Comparison of ENCODE assay signal across 10 cellular contexts in the genomic region with DNA sequence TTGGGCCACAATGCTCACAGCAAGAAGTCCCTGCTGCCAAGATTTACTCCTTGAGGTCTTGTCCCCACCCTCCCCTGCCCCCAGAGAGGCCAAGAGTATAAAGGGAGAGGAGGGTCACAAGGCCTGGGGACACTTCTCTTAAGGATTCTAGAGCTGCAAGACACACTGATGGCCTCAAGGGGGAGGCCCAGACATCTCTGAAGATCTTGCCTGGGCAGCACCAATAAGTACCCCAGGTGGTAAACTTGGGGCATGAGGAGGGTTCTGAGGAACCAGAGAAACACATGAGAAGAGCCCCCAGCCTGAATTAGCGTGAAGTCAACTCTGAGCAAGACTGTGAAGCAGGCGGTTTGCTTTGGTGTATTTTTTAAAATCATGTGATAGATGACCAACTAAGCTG. TPM values are rescaled to one million over a fixed set of nuclear protein-coding genes. Genes with fewer than 3 reads are reported as not detected.
DNase-seq lines count a peak whose midpoint lies in the region; ATAC-seq, FAIRE-seq and TF ChIP-seq lines count a peak whose summit lies in the region.
"Had no signal": no experiment of that assay in that cellular context is flagged by ENCODE, and none has a peak within 500 bp of the region (broad histone marks: within the 10 kb centered on the region; RNA-seq: fewer than 3 reads in every experiment).

No MANE protein-coding gene starts in this region.

- H3K27ac ChIP-seq in MM.1S (ENCODE audit: low read length) = no peak overlapping the region
- no peak overlapping the region for H3K27ac ChIP-seq in effector memory CD4-positive, alpha-beta T cell (ENCODE audit: insufficient read depth, low read length, poor library complexity, severe bottlenecking)
- H3K27ac ChIP-seq: BLaER1 had no signal

- no peak for FAIRE-seq in bronchial epithelial cell (lab: Jason Lieb, UNC)
- FAIRE-seq: colon had no signal

- H3K36me3 ChIP-seq in MM.1S (replicated peaks; ENCODE audit: insufficient read depth, low read length) = no peaks in the 10 kb centered on the region
- no peaks in the 10 kb centered on the region for H3K36me3 ChIP-seq in bronchial epithelial cell (ENCODE audit: control insufficient read depth, insufficient read depth, low read length)
- no peaks in the 10 kb centered on the region for H3K36me3 ChIP-seq in effector memory CD4-positive, alpha-beta T cell (ENCODE audit: control insufficient read depth, insufficient read depth, low read length)
- H3K36me3 ChIP-seq: BLaER1 had no signal

- H3K9me2 ChIP-seq in MM.1S (replicated peaks; ENCODE audit: insufficient read depth, low read length) = no peaks in the 10 kb centered on the region

- H4K20me1 ChIP-seq in MM.1S (ENCODE audit: insufficient read depth, low read length) = no peaks in the 10 kb centered on the region
- H4K20me1 ChIP-seq: BLaER1 had no signal

- no peak overlapping the region for H2AFZ ChIP-seq in MM.1S (ENCODE audit: low read length)

- H3K9me3 ChIP-seq in MM.1S (replicated peaks; ENCODE audit: insufficient read depth, low read length) = no peaks in the 10 kb centered on the region
- no peaks in the 10 kb centered on the region for H3K9me3 ChIP-seq in effector memory CD4-positive, alpha-beta T cell (ENCODE audit: control insufficient read depth, low read length)
- H3K9me3 ChIP-seq: BLaER1 had no signal

- no peak for ATAC-seq in HG02763 (IDR thresholded peaks at IDR 0.05; ENCODE audit: unreplicated experiment)

- no peaks in the 10 kb centered on the region for H3K4me1 ChIP-seq in MM.1S (ENCODE audit: low read length)
- H3K4me1 ChIP-seq in effector memory CD4-positive, alpha-beta T cell (ENCODE audit: control insufficient read depth, insufficient read depth, low read length, poor library complexity, severe bottlenecking) = no peaks in the 10 kb centered on the region
- H3K4me1 ChIP-seq: BLaER1 had no signal

- no peaks in the 10 kb centered on the region for H3F3A ChIP-seq in MM.1S (ENCODE audit: insufficient read depth, low read length)

- H3K4me3 ChIP-seq in MM.1S (ENCODE audit: low read length) (no peak overlapping the region), bronchial epithelial cell (ENCODE audit: low read depth, low read length) (no peak overlapping the region), retinal pigment epithelial cell (ENCODE audit: low read length) (no peak overlapping the region)
- H3K4me3 ChIP-seq in effector memory CD4-positive, alpha-beta T cell (ENCODE audit: insufficient read depth, low read depth, low read length, poor library complexity, severe bottlenecking) = no peak overlapping the region
- H3K4me3 ChIP-seq: BLaER1 had no signal

- H3K4me2 ChIP-seq in MM.1S (ENCODE audit: low read depth, low read length) = no peak overlapping the region
- H3K4me2 ChIP-seq: BLaER1 had no signal

- no peaks in the 10 kb centered on the region for H3K27me3 ChIP-seq in MM.1S (replicated peaks; ENCODE audit: insufficient read depth, low read length)
- peaks cover 2% of the 10 kb centered on the region for H3K27me3 ChIP-seq in bronchial epithelial cell (ENCODE audit: control insufficient read depth, insufficient read depth, low read length)
- H3K27me3 ChIP-seq in effector memory CD4-positive, alpha-beta T cell (replicated peaks; ENCODE audit: control insufficient read depth, insufficient read depth, low read length, poor library complexity, severe bottlenecking) = no peaks in the 10 kb centered on the region
- H3K27me3 ChIP-seq: BLaER1 had no signal

- DNase-seq in SIG-M5 treated with dmso at 0.1 percent for 504 hours (lab: John Stamatoyannopoulos, UW; ENCODE audit: unreplicated experiment) (peak; percentile 46), SIG-M5 (lab: John Stamatoyannopoulos, UW) (no peak), MM.1S (peak; percentile 38), bronchial epithelial cell (ENCODE audit: low read depth) (peak; percentile 26), retinal pigment epithelial cell (ENCODE audit: low read depth) (no peak), DMS79 treated with DMSO at 0.1 percent for 48 hours (lab: John Stamatoyannopoulos, UW) (no peak)
- no peak for DNase-seq in effector memory CD4-positive, alpha-beta T cell

- H3K79me2 ChIP-seq in MM.1S (ENCODE audit: low read length) = no peaks in the 10 kb centered on the region

- TF ChIP-seq CTCF in MM.1S (IDR thresholded peaks at IDR 0.05; ENCODE audit: low read length) (peak; percentile 36), bronchial epithelial cell (IDR thresholded peaks at IDR 0.05; ENCODE audit: insufficient read depth, low read length, severe bottlenecking) (peak; percentile 52), retinal pigment epithelial cell (conservative IDR thresholded peaks at IDR 0.05; ENCODE audit: low read depth, low read length) (peak; percentile 49)

- H3K9ac ChIP-seq in MM.1S (ENCODE audit: low read length) = no peak overlapping the region
- H3K9ac ChIP-seq: BLaER1 had no signal

RNA-seq across cellular contexts. Expression of a gene that starts 26.8 kb away (rescaled TPM):
- total RNA-seq in bronchial epithelial cell = 26.2 and 62.4 TPM in 2 replicates

RNA-seq across cellular contexts. Expression of a gene that starts 53.0 kb away (rescaled TPM):
- total RNA-seq in bronchial epithelial cell = under 0.01 TPM in 1 of 2 replicates, not detected in the other

Comparison
In these comparisons a context has a peak if more than half of its experiments do, and no peak if none do; other contexts are left out.
1. DNase-seq: peak in SIG-M5 treated with dmso at 0.1 percent for 504 hours (single experiment), MM.1S (single experiment) and bronchial epithelial cell (single experiment); none in SIG-M5 (single experiment), retinal pigment epithelial cell (single experiment), effector memory CD4-positive, alpha-beta T cell (0 of 3) and DMS79 treated with DMSO at 0.1 percent for 48 hours (single experiment).
2. Peak in every context shown above with its lines, with median percentiles within 50 percentile points of each other: CTCF ChIP-seq.